Comparison of ENCODE assay signal across 1 cellular context in the genomic region with DNA sequence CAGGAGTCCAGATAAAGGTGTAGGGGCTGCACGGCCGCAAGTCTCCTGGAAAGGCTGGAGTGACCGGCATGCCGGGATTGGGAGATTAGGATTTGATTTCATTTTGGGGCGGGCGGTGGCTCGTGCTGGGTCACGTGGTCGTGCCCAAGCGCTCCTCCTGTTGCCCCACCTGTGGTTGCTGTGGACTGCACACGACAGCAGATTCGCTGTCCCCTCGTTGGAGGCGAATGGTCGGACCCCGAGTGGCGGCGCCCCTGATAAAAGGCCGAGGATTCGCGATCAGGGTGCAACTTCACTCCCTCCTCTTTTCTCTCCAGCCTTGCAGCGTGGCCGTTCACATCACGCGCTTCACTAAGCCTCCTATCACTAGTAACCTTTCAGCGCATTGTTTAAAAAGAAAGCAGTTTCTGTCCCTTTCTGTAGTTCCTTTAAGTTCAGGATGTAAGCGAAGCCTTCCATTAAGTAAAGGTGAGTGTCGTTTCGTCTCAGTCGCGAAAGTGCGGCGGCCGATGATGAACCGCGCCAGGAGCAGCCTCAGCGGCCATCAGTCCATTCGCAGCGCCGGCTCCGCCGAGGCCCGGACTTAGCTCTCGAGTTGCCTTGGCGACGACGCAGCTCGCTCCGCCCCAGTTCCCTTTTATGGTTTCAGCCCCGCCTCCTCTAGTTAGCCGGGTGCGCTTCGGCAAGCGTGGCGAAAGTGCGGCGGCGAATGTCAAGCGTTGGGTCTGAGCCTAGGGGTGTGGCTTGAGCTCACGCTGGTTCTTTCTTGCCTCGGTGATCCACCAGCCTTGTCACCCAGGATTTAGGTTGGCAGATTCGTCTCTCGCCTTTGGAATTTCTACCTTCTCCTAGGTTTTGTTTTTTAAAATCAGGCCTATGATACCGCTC.
TF ChIP-seq lines count a peak whose summit lies in the region.

No MANE protein-coding gene starts in this region.

TF ChIP-seq in K562, 482 proteins besides CTCF, POLR2A, EP300 and RAD21 (continued from another document):
- TF ChIP-seq MTF1 (CRISPR knock-in tag; IDR thresholded peaks at IDR 0.05; ENCODE audit: borderline replicate concordance) (no peak), MCM5 (IDR thresholded peaks at IDR 0.05; ENCODE audit: low read depth) (no peak), EP400 (IDR thresholded peaks at IDR 0.05) (0 out of 2 replicates have a peak, but pooled peaks have one; percentile 26), FOXK1 (CRISPR knock-in tag; IDR thresholded peaks at IDR 0.05; ENCODE audit: borderline replicate concordance) (no peak), MTA1 (IDR thresholded peaks at IDR 0.05; ENCODE audit: borderline replicate concordance) (no peak), RFX7 (CRISPR knock-in tag; IDR thresholded peaks at IDR 0.05) (no peak), CBFA2T2 (conservative IDR thresholded peaks at IDR 0.05) (peak; percentile 47), MCM7 (IDR thresholded peaks at IDR 0.05) (no peak), ZNF3 (CRISPR knock-in tag; IDR thresholded peaks at IDR 0.05) (no peak), ZNF589 (CRISPR knock-in tag; IDR thresholded peaks at IDR 0.05; ENCODE audit: low read depth) (no peak), HDAC1 (IDR thresholded peaks at IDR 0.05) (no peak), ZFP36 (IDR thresholded peaks at IDR 0.05; ENCODE audit: low read depth, low read length, partially characterized antibody) (peak; percentile 32), IRF2 (CRISPR knock-in tag; IDR thresholded peaks at IDR 0.05) (no peak), YY1 (IDR thresholded peaks at IDR 0.05; ENCODE audit: borderline replicate concordance in 1 of 3, control insufficient read depth in 1 of 3, extremely low read depth in 1 of 3, insufficient read depth in 3 of 3, insufficient read length in 1 of 3, insufficient replicate concordance in 2 of 3, low read depth in 1 of 3, low read length in 2 of 3) (peak in 2 of 3 experiments; percentile 62 to 72), NR1H2 (CRISPR knock-in tag; IDR thresholded peaks at IDR 0.05) (no peak), MAFF (IDR thresholded peaks at IDR 0.05; ENCODE audit: low read length) (no peak), ZNF444 (CRISPR knock-in tag; IDR thresholded peaks at IDR 0.05) (no peak), RAD51 (IDR thresholded peaks at IDR 0.05; ENCODE audit: borderline replicate concordance, low read depth) (peak; percentile 82; the same call in 1 of the 2 replicates), NUFIP1 (IDR thresholded peaks at IDR 0.05; ENCODE audit: partially characterized antibody) (no peak), ZNF830 (CRISPR knock-in tag; IDR thresholded peaks at IDR 0.05) (no peak)
- TF ChIP-seq, protein P1, sequence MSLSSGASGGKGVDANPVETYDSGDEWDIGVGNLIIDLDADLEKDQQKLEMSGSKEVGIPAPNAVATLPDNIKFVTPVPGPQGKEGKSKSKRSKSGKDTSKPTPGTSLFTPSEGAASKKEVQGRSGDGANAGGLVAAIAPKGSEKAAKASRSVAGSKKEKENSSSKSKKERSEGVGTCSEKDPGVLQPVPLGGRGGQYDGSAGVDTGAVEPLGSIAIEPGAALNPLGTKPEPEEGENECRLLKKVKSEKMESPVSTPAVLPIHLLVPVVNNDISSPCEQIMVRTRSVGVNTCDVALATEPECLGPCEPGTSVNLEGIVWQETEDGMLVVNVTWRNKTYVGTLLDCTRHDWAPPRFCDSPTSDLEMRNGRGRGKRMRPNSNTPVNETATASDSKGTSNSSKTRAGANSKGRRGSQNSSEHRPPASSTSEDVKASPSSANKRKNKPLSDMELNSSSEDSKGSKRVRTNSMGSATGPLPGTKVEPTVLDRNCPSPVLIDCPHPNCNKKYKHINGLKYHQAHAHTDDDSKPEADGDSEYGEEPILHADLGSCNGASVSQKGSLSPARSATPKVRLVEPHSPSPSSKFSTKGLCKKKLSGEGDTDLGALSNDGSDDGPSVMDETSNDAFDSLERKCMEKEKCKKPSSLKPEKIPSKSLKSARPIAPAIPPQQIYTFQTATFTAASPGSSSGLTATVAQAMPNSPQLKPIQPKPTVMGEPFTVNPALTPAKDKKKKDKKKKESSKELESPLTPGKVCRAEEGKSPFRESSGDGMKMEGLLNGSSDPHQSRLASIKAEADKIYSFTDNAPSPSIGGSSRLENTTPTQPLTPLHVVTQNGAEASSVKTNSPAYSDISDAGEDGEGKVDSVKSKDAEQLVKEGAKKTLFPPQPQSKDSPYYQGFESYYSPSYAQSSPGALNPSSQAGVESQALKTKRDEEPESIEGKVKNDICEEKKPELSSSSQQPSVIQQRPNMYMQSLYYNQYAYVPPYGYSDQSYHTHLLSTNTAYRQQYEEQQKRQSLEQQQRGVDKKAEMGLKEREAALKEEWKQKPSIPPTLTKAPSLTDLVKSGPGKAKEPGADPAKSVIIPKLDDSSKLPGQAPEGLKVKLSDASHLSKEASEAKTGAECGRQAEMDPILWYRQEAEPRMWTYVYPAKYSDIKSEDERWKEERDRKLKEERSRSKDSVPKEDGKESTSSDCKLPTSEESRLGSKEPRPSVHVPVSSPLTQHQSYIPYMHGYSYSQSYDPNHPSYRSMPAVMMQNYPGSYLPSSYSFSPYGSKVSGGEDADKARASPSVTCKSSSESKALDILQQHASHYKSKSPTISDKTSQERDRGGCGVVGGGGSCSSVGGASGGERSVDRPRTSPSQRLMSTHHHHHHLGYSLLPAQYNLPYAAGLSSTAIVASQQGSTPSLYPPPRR (CRISPR knock-in tag; IDR thresholded peaks at IDR 0.05; ENCODE audit: borderline replicate concordance): no peak
- TF ChIP-seq, protein P2, sequence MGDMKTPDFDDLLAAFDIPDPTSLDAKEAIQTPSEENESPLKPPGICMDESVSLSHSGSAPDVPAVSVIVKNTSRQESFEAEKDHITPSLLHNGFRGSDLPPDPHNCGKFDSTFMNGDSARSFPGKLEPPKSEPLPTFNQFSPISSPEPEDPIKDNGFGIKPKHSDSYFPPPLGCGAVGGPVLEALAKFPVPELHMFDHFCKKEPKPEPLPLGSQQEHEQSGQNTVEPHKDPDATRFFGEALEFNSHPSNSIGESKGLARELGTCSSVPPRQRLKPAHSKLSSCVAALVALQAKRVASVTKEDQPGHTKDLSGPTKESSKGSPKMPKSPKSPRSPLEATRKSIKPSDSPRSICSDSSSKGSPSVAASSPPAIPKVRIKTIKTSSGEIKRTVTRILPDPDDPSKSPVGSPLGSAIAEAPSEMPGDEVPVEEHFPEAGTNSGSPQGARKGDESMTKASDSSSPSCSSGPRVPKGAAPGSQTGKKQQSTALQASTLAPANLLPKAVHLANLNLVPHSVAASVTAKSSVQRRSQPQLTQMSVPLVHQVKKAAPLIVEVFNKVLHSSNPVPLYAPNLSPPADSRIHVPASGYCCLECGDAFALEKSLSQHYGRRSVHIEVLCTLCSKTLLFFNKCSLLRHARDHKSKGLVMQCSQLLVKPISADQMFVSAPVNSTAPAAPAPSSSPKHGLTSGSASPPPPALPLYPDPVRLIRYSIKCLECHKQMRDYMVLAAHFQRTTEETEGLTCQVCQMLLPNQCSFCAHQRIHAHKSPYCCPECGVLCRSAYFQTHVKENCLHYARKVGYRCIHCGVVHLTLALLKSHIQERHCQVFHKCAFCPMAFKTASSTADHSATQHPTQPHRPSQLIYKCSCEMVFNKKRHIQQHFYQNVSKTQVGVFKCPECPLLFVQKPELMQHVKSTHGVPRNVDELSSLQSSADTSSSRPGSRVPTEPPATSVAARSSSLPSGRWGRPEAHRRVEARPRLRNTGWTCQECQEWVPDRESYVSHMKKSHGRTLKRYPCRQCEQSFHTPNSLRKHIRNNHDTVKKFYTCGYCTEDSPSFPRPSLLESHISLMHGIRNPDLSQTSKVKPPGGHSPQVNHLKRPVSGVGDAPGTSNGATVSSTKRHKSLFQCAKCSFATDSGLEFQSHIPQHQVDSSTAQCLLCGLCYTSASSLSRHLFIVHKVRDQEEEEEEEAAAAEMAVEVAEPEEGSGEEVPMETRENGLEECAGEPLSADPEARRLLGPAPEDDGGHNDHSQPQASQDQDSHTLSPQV (IDR thresholded peaks at IDR 0.05): no peak
- TF ChIP-seq, protein P3, sequence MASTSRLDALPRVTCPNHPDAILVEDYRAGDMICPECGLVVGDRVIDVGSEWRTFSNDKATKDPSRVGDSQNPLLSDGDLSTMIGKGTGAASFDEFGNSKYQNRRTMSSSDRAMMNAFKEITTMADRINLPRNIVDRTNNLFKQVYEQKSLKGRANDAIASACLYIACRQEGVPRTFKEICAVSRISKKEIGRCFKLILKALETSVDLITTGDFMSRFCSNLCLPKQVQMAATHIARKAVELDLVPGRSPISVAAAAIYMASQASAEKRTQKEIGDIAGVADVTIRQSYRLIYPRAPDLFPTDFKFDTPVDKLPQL (IDR thresholded peaks at IDR 0.05; ENCODE audit: extremely low read depth, insufficient read length): no peak
- TF ChIP-seq, protein P4, sequence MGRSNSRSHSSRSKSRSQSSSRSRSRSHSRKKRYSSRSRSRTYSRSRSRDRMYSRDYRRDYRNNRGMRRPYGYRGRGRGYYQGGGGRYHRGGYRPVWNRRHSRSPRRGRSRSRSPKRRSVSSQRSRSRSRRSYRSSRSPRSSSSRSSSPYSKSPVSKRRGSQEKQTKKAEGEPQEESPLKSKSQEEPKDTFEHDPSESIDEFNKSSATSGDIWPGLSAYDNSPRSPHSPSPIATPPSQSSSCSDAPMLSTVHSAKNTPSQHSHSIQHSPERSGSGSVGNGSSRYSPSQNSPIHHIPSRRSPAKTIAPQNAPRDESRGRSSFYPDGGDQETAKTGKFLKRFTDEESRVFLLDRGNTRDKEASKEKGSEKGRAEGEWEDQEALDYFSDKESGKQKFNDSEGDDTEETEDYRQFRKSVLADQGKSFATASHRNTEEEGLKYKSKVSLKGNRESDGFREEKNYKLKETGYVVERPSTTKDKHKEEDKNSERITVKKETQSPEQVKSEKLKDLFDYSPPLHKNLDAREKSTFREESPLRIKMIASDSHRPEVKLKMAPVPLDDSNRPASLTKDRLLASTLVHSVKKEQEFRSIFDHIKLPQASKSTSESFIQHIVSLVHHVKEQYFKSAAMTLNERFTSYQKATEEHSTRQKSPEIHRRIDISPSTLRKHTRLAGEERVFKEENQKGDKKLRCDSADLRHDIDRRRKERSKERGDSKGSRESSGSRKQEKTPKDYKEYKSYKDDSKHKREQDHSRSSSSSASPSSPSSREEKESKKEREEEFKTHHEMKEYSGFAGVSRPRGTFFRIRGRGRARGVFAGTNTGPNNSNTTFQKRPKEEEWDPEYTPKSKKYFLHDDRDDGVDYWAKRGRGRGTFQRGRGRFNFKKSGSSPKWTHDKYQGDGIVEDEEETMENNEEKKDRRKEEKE (IDR thresholded peaks at IDR 0.05; ENCODE audit: borderline replicate concordance in 1 of 2, control insufficient read depth in 1 of 2, low read depth in 2 of 2, low read length in 1 of 2): no peak
- TF ChIP-seq, protein P5, sequence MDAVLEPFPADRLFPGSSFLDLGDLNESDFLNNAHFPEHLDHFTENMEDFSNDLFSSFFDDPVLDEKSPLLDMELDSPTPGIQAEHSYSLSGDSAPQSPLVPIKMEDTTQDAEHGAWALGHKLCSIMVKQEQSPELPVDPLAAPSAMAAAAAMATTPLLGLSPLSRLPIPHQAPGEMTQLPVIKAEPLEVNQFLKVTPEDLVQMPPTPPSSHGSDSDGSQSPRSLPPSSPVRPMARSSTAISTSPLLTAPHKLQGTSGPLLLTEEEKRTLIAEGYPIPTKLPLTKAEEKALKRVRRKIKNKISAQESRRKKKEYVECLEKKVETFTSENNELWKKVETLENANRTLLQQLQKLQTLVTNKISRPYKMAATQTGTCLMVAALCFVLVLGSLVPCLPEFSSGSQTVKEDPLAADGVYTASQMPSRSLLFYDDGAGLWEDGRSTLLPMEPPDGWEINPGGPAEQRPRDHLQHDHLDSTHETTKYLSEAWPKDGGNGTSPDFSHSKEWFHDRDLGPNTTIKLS (IDR thresholded peaks at IDR 0.05; ENCODE audit: borderline replicate concordance, low read depth): no peak
